Comparison of ENCODE assay signal across 9 cellular contexts in the genomic region with DNA sequence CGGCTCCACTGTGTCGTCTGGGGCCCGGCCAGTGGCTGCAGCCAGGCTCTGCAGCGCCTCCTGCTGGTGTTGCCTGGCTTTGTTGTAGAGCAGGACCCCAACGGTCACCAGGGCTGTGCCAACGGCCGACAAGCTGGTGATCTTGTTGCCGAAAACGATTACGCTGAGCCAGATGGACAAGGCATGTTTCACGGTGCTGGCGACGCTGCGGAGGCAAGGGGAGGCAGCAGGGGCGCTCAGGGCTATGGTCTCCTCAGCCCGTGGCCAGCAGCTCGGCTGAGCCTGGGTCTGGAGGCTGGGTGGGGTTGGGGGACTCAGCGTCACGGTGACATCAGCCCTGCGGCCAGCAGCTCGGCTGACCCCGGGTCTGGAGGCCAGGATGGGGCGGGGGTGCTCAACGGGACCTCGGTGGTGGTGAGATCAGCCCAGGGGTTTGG. TPM values are rescaled to one million over a fixed set of nuclear protein-coding genes. Genes with fewer than 3 reads are reported as not detected.
DNase-seq lines count a peak whose midpoint lies in the region; ATAC-seq and TF ChIP-seq lines count a peak whose summit lies in the region.
"Had no signal": no experiment of that assay in that cellular context is flagged by ENCODE, and none has a peak within 500 bp of the region (broad histone marks: within the 10 kb centered on the region; RNA-seq: fewer than 3 reads in every experiment).

No MANE protein-coding gene starts in this region.

- H3K4me3 ChIP-seq in heart right ventricle = no peak overlapping the region

- H3K9me3 ChIP-seq in heart right ventricle = no peaks in the 10 kb centered on the region

- no peak overlapping the region for H3K4me3 Mint-ChIP-seq in activated T-cell treated with anti-CD3 and anti-CD28 coated beads, Interleukin-2, amount 50 U/mL, for 24 hours
- H3K4me3 Mint-ChIP-seq: central memory CD8-positive, alpha-beta T cell had no signal

- DNase-seq in heart right ventricle (no peak), cardiac septum (ENCODE audit: low spot score) (no peak), left lobe of liver (ENCODE audit: low spot score) (peak; percentile 45), NCI-H1105 (lab: John Stamatoyannopoulos, UW) (no peak)
- DNase-seq in activated T-cell treated with anti-CD3 and anti-CD28 coated beads, Interleukin-2, amount 50 U/mL, for 24 hours = peak; percentile 49

- H3K27me3 ChIP-seq in heart right ventricle = no peaks in the 10 kb centered on the region

- intact Hi-C loops in heart right ventricle (cut with DNase I) = loop anchor here in 2 of 10 donors (5.0 kb wide), 1 partner anchor 61 kb away; no protein-coding TSS in a partner anchor
- intact Hi-C loops in cardiac septum (cut with DNase I) = no loop called here

- no peaks in the 10 kb centered on the region for H3K4me1 Mint-ChIP-seq in activated T-cell treated with anti-CD3 and anti-CD28 coated beads, Interleukin-2, amount 50 U/mL, for 24 hours (ENCODE audit: low read depth)
- H3K4me1 Mint-ChIP-seq: central memory CD8-positive, alpha-beta T cell had no signal

- no peaks in the 10 kb centered on the region for H3K9me3 Mint-ChIP-seq in activated T-cell treated with anti-CD3 and anti-CD28 coated beads, Interleukin-2, amount 50 U/mL, for 24 hours
- H3K9me3 Mint-ChIP-seq: central memory CD8-positive, alpha-beta T cell had no signal

- ATAC-seq in heart right ventricle = peak in 1 of 8 donors; percentile 39
- peak; percentile 45 for ATAC-seq in left lobe of liver
- ATAC-seq in HG03139 (IDR thresholded peaks at IDR 0.05; ENCODE audit: unreplicated experiment) = no peak
- ATAC-seq in GM18511 (IDR thresholded peaks at IDR 0.05; ENCODE audit: unreplicated experiment) = no peak
- no peak for ATAC-seq in GM21717 (IDR thresholded peaks at IDR 0.05; ENCODE audit: unreplicated experiment)

- H3K27ac Mint-ChIP-seq in activated T-cell treated with anti-CD3 and anti-CD28 coated beads, Interleukin-2, amount 50 U/mL, for 24 hours = no peak overlapping the region

- H3K4me1 ChIP-seq in heart right ventricle = peaks cover 0 to 16% (median 0%) of the 10 kb centered on the region in 9 donors

- H3K27ac ChIP-seq in heart right ventricle = no peak overlapping the region

- peak; percentile 5 to 53 (median 44) for TF ChIP-seq CTCF in heart right ventricle (IDR thresholded peaks at IDR 0.05)

- H3K27me3 Mint-ChIP-seq in activated T-cell treated with anti-CD3 and anti-CD28 coated beads, Interleukin-2, amount 50 U/mL, for 24 hours = no peaks in the 10 kb centered on the region
- H3K27me3 Mint-ChIP-seq: central memory CD8-positive, alpha-beta T cell had no signal

- H3K36me3 Mint-ChIP-seq in activated T-cell treated with anti-CD3 and anti-CD28 coated beads, Interleukin-2, amount 50 U/mL, for 24 hours (ENCODE audit: low read depth) = peaks cover 43% of the 10 kb centered on the region

- 83 to 85% methylated on average over 25 of the region's 25 CpGs for WGBS in heart right ventricle, 2 donors

- H3K36me3 ChIP-seq in heart right ventricle = peaks cover 0 to 61% (median 15%) of the 10 kb centered on the region in 9 donors

RNA-seq across cellular contexts. Expression of a gene that starts 7.0 kb away (rescaled TPM):
- total RNA-seq in heart right ventricle (10 to 100 TPM; 20.9 to 30.4 (median 23.8) TPM), cardiac septum (30.4 TPM), left lobe of liver (8.7 TPM)
- 10 to 100 TPM; 31.4 to 34.1 TPM for polyA plus RNA-seq in heart right ventricle

RNA-seq across cellular contexts. Expression of a gene that starts 26.8 kb away (rescaled TPM):
- total RNA-seq in heart right ventricle (10 to 100 TPM; 12.3 to 30.7 (median 17.0) TPM), cardiac septum (19.1 TPM), left lobe of liver (18.6 TPM)
- polyA plus RNA-seq in heart right ventricle = 10 to 100 TPM in 1 of 2 donors, 1 to 10 TPM in 1; 8.4 to 21.1 TPM

RNA-seq across cellular contexts. Expression of a gene that starts 33.9 kb away (rescaled TPM):
- 10 to 100 TPM; 21.5 to 87.0 (median 63.1) TPM for total RNA-seq in heart right ventricle
- polyA plus RNA-seq in heart right ventricle = 100 to 1,000 TPM in 1 of 2 donors, 10 to 100 TPM in 1; 14.2 to 113 TPM
- total RNA-seq in cardiac septum = 60.2 TPM
- total RNA-seq in left lobe of liver = 1.6 TPM

RNA-seq across cellular contexts. Expression of a gene that starts 50.5 kb away (rescaled TPM):
- total RNA-seq in heart right ventricle (100 to 1,000 TPM in 1 of 10 donors, 10 to 100 TPM in 9; 53.6 to 110 (median 74.7) TPM), cardiac septum (82.4 TPM), left lobe of liver (65.1 TPM)
- 100 to 1,000 TPM in 1 of 2 donors, 10 to 100 TPM in 1; 56.0 to 248 TPM for polyA plus RNA-seq in heart right ventricle

RNA-seq across cellular contexts. Expression of a gene that starts 58.3 kb away (rescaled TPM):
- total RNA-seq in heart right ventricle = 10 to 100 TPM; 11.6 to 26.3 (median 15.3) TPM
- 10 to 100 TPM; 13.0 to 88.3 TPM for polyA plus RNA-seq in heart right ventricle
- 25.8 TPM for total RNA-seq in cardiac septum
- total RNA-seq in left lobe of liver = 13.6 TPM

Comparison
In these comparisons a context has a peak if more than half of its experiments do, and no peak if none do; other contexts are left out.
1. DNase-seq: peak in activated T-cell treated with anti-CD3 and anti-CD28 coated beads, Interleukin-2, amount 50 U/mL, for 24 hours (single experiment) and left lobe of liver (single experiment); none in heart right ventricle (0 of 2), cardiac septum (single experiment) and NCI-H1105 (single experiment).